ENCODE assay signal across 8 cellular contexts in the genomic region with DNA sequence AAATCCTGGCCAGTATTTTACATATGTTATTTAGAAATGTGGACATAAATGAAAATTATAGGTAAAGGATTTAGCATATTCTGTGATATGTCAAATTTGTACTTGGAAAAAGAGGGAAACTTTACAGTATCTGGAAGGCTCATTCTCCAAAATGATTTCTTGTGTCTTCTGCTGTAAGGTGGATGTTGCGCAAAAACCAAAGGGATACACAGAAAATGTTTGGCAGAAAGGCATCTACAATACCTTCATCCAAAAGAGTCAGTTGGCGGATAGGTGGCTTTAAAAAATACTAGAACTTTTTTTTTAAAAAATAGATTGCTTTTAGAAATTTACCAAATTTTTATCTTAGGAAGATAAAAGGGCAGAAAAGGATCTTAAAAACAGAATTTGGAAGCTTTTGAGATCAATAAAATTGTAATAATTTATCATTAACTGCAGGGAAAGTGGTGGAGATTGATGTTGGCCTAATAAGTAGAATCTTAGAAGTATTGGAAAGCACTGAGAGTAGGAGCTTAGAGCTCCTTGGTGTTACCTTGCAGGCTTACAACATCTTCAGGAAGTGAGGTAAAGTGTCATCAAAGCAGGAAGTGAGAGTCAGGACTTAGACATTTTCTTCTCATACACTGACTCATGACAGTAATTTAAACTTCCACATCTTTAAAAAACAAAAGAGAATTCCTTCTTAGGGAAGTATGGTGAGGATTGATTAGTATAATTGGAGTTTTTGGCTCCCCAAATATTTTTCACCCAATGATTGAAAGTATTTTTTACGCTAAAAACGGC. TPM values are rescaled to one million over a fixed set of nuclear protein-coding genes. Genes with fewer than 3 reads are reported as not detected.
DNase-seq lines count a peak whose midpoint lies in the region; ATAC-seq and TF ChIP-seq lines count a peak whose summit lies in the region.

No MANE protein-coding gene starts in this region.

- CTCF ChIA-PET in activated B cell treated with CpG ODN at 0.5 μM for 24 hours (lab: Charles Lee), result interaction anchor here (1.6 kb wide), 1 partner anchor 109 kb away, joined by 5 read pairs; no protein-coding TSS in a partner anchor

- ATAC-seq in GM21367 (IDR thresholded peaks at IDR 0.05; ENCODE audit: unreplicated experiment), result peak; percentile 28
- ATAC-seq in activated B cell treated with CpG ODN at 0.5 μM for 24 hours (ENCODE audit: low read depth), result no peak
- no peak for ATAC-seq in left colon

- peak; percentile 17 for DNase-seq in DMS53 treated with DMSO at 0.1 percent for 48 hours (lab: John Stamatoyannopoulos, UW; ENCODE audit: unreplicated experiment)
- DNase-seq in HPDE6-E6E7 (ENCODE audit: extremely low spot score), result peak; percentile 47
- no peak for DNase-seq in activated B cell treated with CpG ODN at 0.5 μM for 24 hours
- peak; percentile 77 for DNase-seq in kidney epithelial cell (ENCODE audit: low read depth)
- DNase-seq in effector CD8-positive, alpha-beta T cell (lab: John Stamatoyannopoulos, UW), result no peak
- no peak for DNase-seq in NCI-H1092 (lab: John Stamatoyannopoulos, UW)
- DNase-seq in left colon, result no peak

- peak overlapping the region; percentile 97 for H3K4me3 Mint-ChIP-seq in activated B cell treated with CpG ODN at 0.5 μM for 24 hours

- TF ChIP-seq CTCF in activated B cell treated with CpG ODN at 0.5 μM for 24 hours (IDR thresholded peaks at IDR 0.05) (no peak), kidney epithelial cell (IDR thresholded peaks at IDR 0.05; ENCODE audit: insufficient read depth, low read length, poor library complexity, severe bottlenecking) (no peak)

- H3K9me3 Mint-ChIP-seq in activated B cell treated with CpG ODN at 0.5 μM for 24 hours, result no peaks in the 10 kb centered on the region

- H3K27ac Mint-ChIP-seq in activated B cell treated with CpG ODN at 0.5 μM for 24 hours, result peak overlapping the region; percentile 99

- H3K4me3 ChIP-seq in kidney epithelial cell (ENCODE audit: low read depth, low read length), result peak overlapping the region; percentile 25

- no peaks in the 10 kb centered on the region for H3K27me3 Mint-ChIP-seq in activated B cell treated with CpG ODN at 0.5 μM for 24 hours

- H3K4me1 Mint-ChIP-seq in activated B cell treated with CpG ODN at 0.5 μM for 24 hours, result peaks cover 64% of the 10 kb centered on the region

- no peaks in the 10 kb centered on the region for H3K27me3 ChIP-seq in kidney epithelial cell (ENCODE audit: control insufficient read depth, insufficient read depth, low read length)

- H3K36me3 ChIP-seq in kidney epithelial cell (ENCODE audit: control insufficient read depth, insufficient read depth, low read length), result peaks cover 1% of the 10 kb centered on the region

- H3K36me3 Mint-ChIP-seq in activated B cell treated with CpG ODN at 0.5 μM for 24 hours (ENCODE audit: low read depth), result peaks cover 53% of the 10 kb centered on the region

- intact Hi-C loops in activated B cell treated with CpG ODN at 0.5 μM for 24 hours (cut with micrococcal nuclease), result loop anchor here (1.0 to 10.0 kb wide), 8 partner anchors 29 to 1918 kb away; a partner anchor contains a TSS
- intact Hi-C loops in left colon (cut with DNase I, micrococcal nuclease), result no loop called here

- POLR2A ChIA-PET in activated B cell treated with CpG ODN at 0.5 μM for 24 hours (lab: Charles Lee), result interaction anchor here (1.0 to 7.9 kb wide), 8 partner anchors 9 to 111 kb away, joined by 4 to 380 read pairs (median 29); no protein-coding TSS in a partner anchor

RNA-seq across cellular contexts. Expression of a gene that starts 2.1 kb away (rescaled TPM):
- total RNA-seq in activated B cell treated with CpG ODN at 0.5 μM for 24 hours, result 69.6 and 86.0 TPM in 2 replicates
- total RNA-seq in kidney epithelial cell, result 18.3 and 22.9 TPM in 2 replicates
- total RNA-seq in left colon, result 10 to 100 TPM; 19.0 to 28.0 TPM

Comparison
In these comparisons a context has a peak if more than half of its experiments do, and no peak if none do; other contexts are left out.
1. DNase-seq: peak in DMS53 treated with DMSO at 0.1 percent for 48 hours (single experiment), HPDE6-E6E7 (single experiment) and kidney epithelial cell (single experiment); none in activated B cell treated with CpG ODN at 0.5 μM for 24 hours (single experiment), effector CD8-positive, alpha-beta T cell (single experiment), NCI-H1092 (single experiment) and left colon (0 of 2).